In the genomic region with DNA sequence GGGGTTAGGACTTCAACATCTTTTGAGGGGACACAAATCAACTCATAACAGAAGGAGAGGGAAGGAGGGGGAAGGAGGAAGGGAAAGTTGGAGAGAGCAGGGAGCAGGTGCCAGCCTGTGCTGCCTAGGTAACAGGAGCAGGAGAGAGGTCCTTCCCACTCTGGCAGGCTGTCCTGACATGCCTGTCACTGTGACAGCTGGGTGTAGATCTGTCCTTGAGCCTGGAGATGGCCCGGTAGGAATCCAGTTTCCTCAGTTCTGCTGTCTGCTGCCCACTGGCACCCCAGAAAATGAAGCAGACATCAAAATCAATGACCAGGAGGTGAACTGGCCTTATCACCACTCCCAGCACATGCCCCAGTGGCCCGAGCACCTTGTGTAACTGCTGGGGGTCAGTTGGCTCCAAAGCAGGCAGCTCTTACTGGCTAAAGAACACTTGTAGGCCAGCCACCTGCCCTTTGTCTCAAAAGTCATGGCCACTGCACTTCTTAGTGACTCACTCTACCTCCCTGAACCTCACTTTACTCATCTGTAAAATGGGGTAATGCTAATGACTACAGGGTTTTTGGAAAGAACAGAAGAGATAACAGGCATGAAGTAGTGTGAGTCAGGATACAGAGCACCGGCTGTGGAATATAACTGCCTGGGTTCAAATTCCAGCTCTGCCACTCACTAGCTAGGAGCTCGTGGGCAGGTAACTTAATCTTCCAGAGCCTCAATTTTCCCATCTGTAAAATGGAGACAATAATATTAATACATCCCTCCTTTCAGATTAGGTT, we compare ENCODE assay signal across 23 cellular contexts. TPM values are rescaled to one million over a fixed set of nuclear protein-coding genes. Genes with fewer than 3 reads are reported as not detected.
DNase-seq lines count a peak whose midpoint lies in the region; ATAC-seq and TF ChIP-seq lines count a peak whose summit lies in the region.
"Had no signal": no experiment of that assay in that cellular context is flagged by ENCODE, and none has a peak within 500 bp of the region (broad histone marks: within the 10 kb centered on the region; RNA-seq: fewer than 3 reads in every experiment).

No MANE protein-coding gene starts in this region.

- DNase-seq in NCI-H1092 treated with DMSO at 0.1 percent for 48 hours (lab: John Stamatoyannopoulos, UW) (peak; percentile 15), NCI-H1092 (lab: John Stamatoyannopoulos, UW) (no peak), left ventricle myocardium superior (no peak), right atrium auricular region (ENCODE audit: low spot score) (no peak), foreskin keratinocyte (no peak), T-helper 1 cell (no peak), sciatic nerve (ENCODE audit: low spot score) (no peak)
- DNase-seq: Calu3; CD8-positive, alpha-beta memory T cell; DND-41; KG1; NCI-H187 treated with DMSO at 0.1 percent for 48 hours; NCI-H2107; NCI-H774; T-helper 9 cell had no signal

- no peaks in the 10 kb centered on the region for H3K4me1 ChIP-seq in right atrium auricular region
- H3K4me1 ChIP-seq in foreskin keratinocyte, result no peaks in the 10 kb centered on the region
- H3K4me1 ChIP-seq: HAP-1, SJSA1 had no signal

- intact Hi-C loops in left ventricle myocardium superior (cut with micrococcal nuclease), result no loop called here
- intact Hi-C loops in sciatic nerve (cut with DNase I), result no loop called here

- ATAC-seq in left ventricle myocardium superior (peak; percentile 14), foreskin keratinocyte (peak; percentile 19), sciatic nerve (no peak)
- ATAC-seq: GM12878, GM23338, Right ventricle myocardium inferior had no signal

- H3K9me3 ChIP-seq in right atrium auricular region, result no peaks in the 10 kb centered on the region
- H3K9me3 ChIP-seq: HAP-1, SJSA1 had no signal

- TF ChIP-seq CTCF in right atrium auricular region (IDR thresholded peaks at IDR 0.05) (no peak), foreskin keratinocyte (conservative IDR thresholded peaks at IDR 0.05) (no peak)

- no peak overlapping the region for H3K4me3 ChIP-seq in right atrium auricular region
- H3K4me3 ChIP-seq: GM12878, GM23338, HAP-1, SJSA1 had no signal

- H3K36me3 ChIP-seq in right atrium auricular region, result no peaks in the 10 kb centered on the region
- H3K36me3 ChIP-seq: HAP-1, SJSA1 had no signal

- no peak overlapping the region for H3K27ac ChIP-seq in right atrium auricular region
- H3K27ac ChIP-seq in foreskin keratinocyte, result no peak overlapping the region
- H3K27ac ChIP-seq: C4-2B, HL-60, SJSA1 had no signal

- H3K27me3 ChIP-seq in right atrium auricular region (no peaks in the 10 kb centered on the region), foreskin keratinocyte (peaks cover 46% of the 10 kb centered on the region)

RNA-seq across cellular contexts. Expression of a gene that starts 8.0 kb away (rescaled TPM):
- total RNA-seq in left ventricle myocardium superior (94.6 TPM), right atrium auricular region (10 to 100 TPM; 76.3 to 79.3 TPM), foreskin keratinocyte (0.04 TPM in 1 of 2 replicates, not detected in the other), sciatic nerve (45.5 TPM)
- 0.06 TPM in 1 of 2 replicates, not detected in the other for polyA plus RNA-seq in foreskin keratinocyte
- total RNA-seq: Calu3, HT-29 had no signal

Comparison
In these comparisons a context has a peak if more than half of its experiments do, and no peak if none do; other contexts are left out.
1. RNA of a gene that starts 8.0 kb away (total RNA-seq): 94.6 TPM in left ventricle myocardium superior (single experiment), 76.3 to 79.3 TPM in right atrium auricular region and 45.5 TPM in sciatic nerve (single experiment); 0.04 TPM in foreskin keratinocyte; every median in the first group is over 10 times any median in the second.